6 cellular contexts compared by ENCODE assay signal in genomic region chr19:663682-664117, GRCh38. TPM values are rescaled to one million over a fixed set of nuclear protein-coding genes. Genes with fewer than 3 reads are reported as not detected.
DNase-seq lines count a peak whose midpoint lies in the region; ATAC-seq and TF ChIP-seq lines count a peak whose summit lies in the region.

No MANE protein-coding gene starts in this region.

- in situ Hi-C loops in astrocyte of the spinal cord (cut with HindIII; ENCODE audit: low sequenced_read_pairs) (no loop called here), KBM-7 (cut with MboI; ENCODE audit: low pct_unique_long_range_greater_than_20kb, low sequenced_read_pairs) (no loop called here)

- H3K36me3 Mint-ChIP-seq in natural killer cell treated with Interleukin-12 subunit alpha and Interleukin-12 subunit beta and Interleukin-15 and Interleukin-18, amount 100 ng/mL, for 72 hours, result no peaks in the 10 kb centered on the region

- peak overlapping the region; percentile 82 to 88 for H3K27ac Mint-ChIP-seq in natural killer cell treated with Interleukin-12 subunit alpha and Interleukin-12 subunit beta and Interleukin-15 and Interleukin-18, amount 100 ng/mL, for 72 hours

- peaks cover 32 to 34% of the 10 kb centered on the region in 2 donors for H3K4me1 Mint-ChIP-seq in natural killer cell treated with Interleukin-12 subunit alpha and Interleukin-12 subunit beta and Interleukin-15 and Interleukin-18, amount 100 ng/mL, for 72 hours (ENCODE audit: low read depth in 2 of 2)

- no peaks in the 10 kb centered on the region for H3K9me3 Mint-ChIP-seq in natural killer cell treated with Interleukin-12 subunit alpha and Interleukin-12 subunit beta and Interleukin-15 and Interleukin-18, amount 100 ng/mL, for 72 hours

- no peaks in the 10 kb centered on the region for H3K27me3 Mint-ChIP-seq in natural killer cell treated with Interleukin-12 subunit alpha and Interleukin-12 subunit beta and Interleukin-15 and Interleukin-18, amount 100 ng/mL, for 72 hours

- DNase-seq in astrocyte of the spinal cord (ENCODE audit: low read depth, low spot score) (no peak), KBM-7 (no peak), T-helper 9 cell (no peak)
- no peak for DNase-seq in natural killer cell treated with Interleukin-12 subunit alpha and Interleukin-12 subunit beta and Interleukin-15 and Interleukin-18, amount 100 ng/mL, for 72 hours (ENCODE audit: low spot score)
- no peak for DNase-seq in activated effector memory CD4-positive, alpha-beta T cell treated with Interleukin-2 at 50 U/mL for 16 hours

- H3K4me3 Mint-ChIP-seq in natural killer cell treated with Interleukin-12 subunit alpha and Interleukin-12 subunit beta and Interleukin-15 and Interleukin-18, amount 100 ng/mL, for 72 hours, result peak overlapping the region; percentile 86

- peak overlapping the region; percentile 39 for H3K4me3 ChIP-seq in astrocyte of the spinal cord (ENCODE audit: low read depth, low read length)

- no peak for TF ChIP-seq CTCF in astrocyte of the spinal cord (IDR thresholded peaks at IDR 0.05; ENCODE audit: low read depth, low read length)

- ATAC-seq in GM19035 (IDR thresholded peaks at IDR 0.05; ENCODE audit: unreplicated experiment), result peak; percentile 1
- no peak for ATAC-seq in natural killer cell treated with Interleukin-12 subunit alpha and Interleukin-12 subunit beta and Interleukin-15 and Interleukin-18, amount 100 ng/mL, for 72 hours

RNA-seq across cellular contexts. Expression of gene RNF126, which starts 0.7 kb away (rescaled TPM):
- total RNA-seq in natural killer cell treated with Interleukin-12 subunit alpha and Interleukin-12 subunit beta and Interleukin-15 and Interleukin-18, amount 100 ng/mL, for 72 hours, result 100 to 1,000 TPM in 1 of 2 donors, 10 to 100 TPM in 1; 77.7 to 138 TPM

RNA-seq across cellular contexts. Expression of gene FSTL3, which starts 12.5 kb away (rescaled TPM):
- 1 to 10 TPM; 1.7 to 3.6 TPM for total RNA-seq in natural killer cell treated with Interleukin-12 subunit alpha and Interleukin-12 subunit beta and Interleukin-15 and Interleukin-18, amount 100 ng/mL, for 72 hours

RNA-seq across cellular contexts. Expression of gene FGF22, which starts 24.0 kb away (rescaled TPM):
- not detected for total RNA-seq in natural killer cell treated with Interleukin-12 subunit alpha and Interleukin-12 subunit beta and Interleukin-15 and Interleukin-18, amount 100 ng/mL, for 72 hours

RNA-seq across cellular contexts. Expression of gene POLRMT, which starts 30.4 kb away (rescaled TPM):
- total RNA-seq in natural killer cell treated with Interleukin-12 subunit alpha and Interleukin-12 subunit beta and Interleukin-15 and Interleukin-18, amount 100 ng/mL, for 72 hours, result 100 to 1,000 TPM in 1 of 2 donors, 10 to 100 TPM in 1; 55.0 to 104 TPM

RNA-seq across cellular contexts. Expression of gene PRSS57, which starts 31.6 kb away (rescaled TPM):
- total RNA-seq in natural killer cell treated with Interleukin-12 subunit alpha and Interleukin-12 subunit beta and Interleukin-15 and Interleukin-18, amount 100 ng/mL, for 72 hours, result 1 to 10 TPM in 1 of 2 donors, not detected in 1; 1.4 TPM
